In the genomic region with DNA sequence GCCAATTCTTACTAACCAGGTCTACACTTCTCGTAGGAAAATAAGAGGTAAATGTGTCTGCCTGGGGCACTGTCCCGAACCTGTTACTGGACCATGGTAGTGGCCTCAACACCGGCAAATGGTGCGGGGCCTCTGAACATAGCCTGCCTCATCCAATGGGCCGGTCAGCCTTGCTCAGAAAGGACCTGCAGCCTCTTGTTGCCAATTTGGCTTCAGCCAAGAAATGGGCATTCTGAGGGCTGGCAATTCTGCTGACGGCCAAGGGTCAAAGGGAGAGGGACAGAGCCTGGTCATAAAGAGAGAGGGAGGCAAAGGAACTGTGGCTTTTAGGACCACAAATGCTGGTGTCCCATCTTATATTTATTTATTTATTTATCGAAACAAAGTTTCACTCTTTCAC, we compare ENCODE assay signal across 27 cellular contexts.
"Had no signal": no experiment of that assay in that cellular context is flagged by ENCODE, and none has a peak within 500 bp of the region (broad histone marks: within the 10 kb centered on the region; RNA-seq: fewer than 3 reads in every experiment).

No MANE protein-coding gene starts in this region.

- DNase-seq: stimulated activated CD4-positive, alpha-beta T cell treated with anti-CD3 and anti-CD28 coated beads, Interleukin-2, amount 100 ng/mL, for 48 hours; stimulated activated CD4-positive, alpha-beta T cell treated with anti-CD3 and anti-CD28 coated beads, Interleukin-4, amount 100 ng/mL, for 1 hour; stimulated activated CD4-positive, alpha-beta T cell treated with anti-CD3 and anti-CD28 coated beads, Interleukin-4, amount 100 ng/mL, for 24 hours; stimulated activated CD4-positive, alpha-beta T cell treated with anti-CD3 and anti-CD28 coated beads, Interleukin-4, amount 100 ng/mL, for 4 hours; stimulated activated CD8-positive, alpha-beta memory T cell treated with anti-CD3 and anti-CD28 coated beads, Interleukin-4, amount 100 ng/mL, for 48 hours; stimulated activated naive B cell treated with anti-CD40 and anti-IgM and Interleukin-4, amounts not matched to agents 10 μg/mL and 1 μg/mL and 100 μg/mL, for 72 hours; stimulated activated naive CD4-positive, alpha-beta T cell; stimulated activated naive CD4-positive, alpha-beta T cell treated with Interleukin-2 at 50 U/mL for 16 hours; stimulated activated naive CD8-positive, alpha-beta T cell treated with anti-CD3 and anti-CD28 coated beads, Interleukin-15, amount 100 ng/mL, for 72 hours; stimulated activated naive CD8-positive, alpha-beta T cell treated with anti-CD3 and anti-CD28 coated beads, Interleukin-15, Interleukin-2, amounts not matched to agents 100 U/mL and 50 U/mL, for 24 hours; stomach; substantia nigra; testis; thyroid gland; tibial artery; transverse colon; trophoblast cell; upper lobe of left lung; upper lobe of right lung; uterus had no signal

- H3K4me3 ChIP-seq: stomach, suprapubic skin, testis, thoracic aorta, thyroid gland, tibial artery, tibial nerve, transverse colon, upper lobe of left lung, upper lobe of right lung, uterus, vagina had no signal

- FAIRE-seq: urothelium cell line had no signal

- H3K9me3 ChIP-seq: suprapubic skin, testis, thoracic aorta, thyroid gland, tibial artery, tibial nerve, transverse colon, upper lobe of left lung, upper lobe of right lung, uterus, vagina had no signal

- H3K27me3 ChIP-seq: suprapubic skin, testis, thyroid gland, tibial artery, tibial nerve, transverse colon, upper lobe of left lung, upper lobe of right lung, uterus, vagina had no signal

- H3K27ac ChIP-seq: stomach, suprapubic skin, testis, thoracic aorta, thyroid gland, tibial artery, tibial nerve, transverse colon, upper lobe of left lung, upper lobe of right lung, uterus, vagina had no signal

- H3K36me3 ChIP-seq: stomach, suprapubic skin, thoracic aorta, thyroid gland, tibial artery, tibial nerve, transverse colon, upper lobe of left lung, upper lobe of right lung, uterus, vagina had no signal

- ATAC-seq: stimulated activated effector memory CD8-positive, alpha-beta T cell treated with anti-CD3 and anti-CD28 coated beads, Interleukin-12 subunit alpha, Interleukin-12 subunit beta, amount 100 ng/mL, for 72 hours; stimulated activated memory B cell treated with anti-CD40 and anti-IgM and Interleukin-4, amounts not matched to agents 10 μg/mL and 1 μg/mL and 100 μg/mL, for 72 hours; stimulated activated naive B cell treated with anti-CD40 and anti-IgM and Interleukin-4, amounts not matched to agents 10 μg/mL and 1 μg/mL and 100 μg/mL, for 72 hours; stimulated activated naive CD8-positive, alpha-beta T cell treated with anti-CD3 and anti-CD28 coated beads, Interleukin-15, amount 100 ng/mL, for 72 hours; stimulated activated naive CD8-positive, alpha-beta T cell treated with anti-CD3 and anti-CD28 coated beads, Interleukin-15, Interleukin-2, amounts not matched to agents 100 U/mL and 50 U/mL, for 24 hours; upper lobe of right lung had no signal

- H3K4me1 ChIP-seq: stomach, suprapubic skin, testis, tibial artery, tibial nerve, transverse colon, upper lobe of left lung, upper lobe of right lung, uterus, vagina had no signal
